8 cellular contexts compared by ENCODE assay signal in the genomic region with DNA sequence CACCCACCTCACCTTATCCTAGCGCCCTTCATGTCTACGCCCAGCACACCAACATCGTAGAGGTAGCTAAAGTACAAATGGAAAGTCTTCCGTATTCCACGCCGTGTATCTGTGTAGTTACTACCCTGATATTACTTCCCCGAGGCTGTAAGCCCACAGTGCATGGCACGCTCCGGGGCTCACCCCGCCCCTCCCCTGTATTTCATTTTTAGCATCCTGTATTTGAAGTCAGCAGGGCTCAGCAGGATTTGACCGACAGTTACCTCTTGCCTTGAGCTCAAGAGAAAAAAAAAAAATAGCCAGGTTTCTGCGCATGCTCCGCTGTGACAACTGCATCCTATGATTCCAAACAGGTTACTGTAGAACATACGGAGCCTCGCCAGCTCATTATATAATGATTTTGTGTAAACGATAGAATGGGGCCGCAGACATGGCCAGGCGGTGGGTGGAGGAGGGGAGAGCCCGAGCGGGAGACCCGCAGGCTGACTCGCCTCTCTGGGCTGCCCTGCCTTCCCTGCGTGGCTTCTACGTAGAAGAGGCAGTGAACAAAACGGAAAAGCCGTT. TPM values are rescaled to one million over a fixed set of nuclear protein-coding genes. Genes with fewer than 3 reads are reported as not detected.
DNase-seq lines count a peak whose midpoint lies in the region; ATAC-seq and TF ChIP-seq lines count a peak whose summit lies in the region.

No MANE protein-coding gene starts in this region.

- H3K9me3 Mint-ChIP-seq in activated T-helper 17 cell treated with anti-CD3 and anti-CD28 coated beads, Interleukin-2, amount 50 U/mL, for 72 hours = no peaks in the 10 kb centered on the region

- peak; percentile 85 for DNase-seq in DMS79 treated with DMSO at 0.1 percent for 48 hours (lab: John Stamatoyannopoulos, UW)
- peak; percentile 23 for DNase-seq in NCI-H82 treated with DMSO at 0.1 percent for 48 hours (lab: John Stamatoyannopoulos, UW; ENCODE audit: unreplicated experiment)
- peak; percentile 53 for DNase-seq in fibroblast of mammary gland (ENCODE audit: low read depth)
- peak; percentile 47 for DNase-seq in myocyte (ENCODE audit: low read depth)
- DNase-seq in thoracic aorta (ENCODE audit: low spot score) = no peak
- DNase-seq in Karpas-422 = no peak

- H3K4me3 Mint-ChIP-seq in activated T-helper 17 cell treated with anti-CD3 and anti-CD28 coated beads, Interleukin-2, amount 50 U/mL, for 72 hours = peak overlapping the region; percentile 81

- peaks cover under 1% of the 10 kb centered on the region for H3K36me3 Mint-ChIP-seq in activated T-helper 17 cell treated with anti-CD3 and anti-CD28 coated beads, Interleukin-2, amount 50 U/mL, for 72 hours (ENCODE audit: low read depth)

- no peaks in the 10 kb centered on the region for H3K36me3 ChIP-seq in thoracic aorta
- H3K36me3 ChIP-seq in Karpas-422 (ENCODE audit: insufficient read depth, low read length) = no peaks in the 10 kb centered on the region

- H3K27ac ChIP-seq in thoracic aorta (peak overlapping the region in 1 of 2 donors; percentile 56), Karpas-422 (ENCODE audit: low read length) (no peak overlapping the region)

- ATAC-seq in HG03139 (IDR thresholded peaks at IDR 0.05; ENCODE audit: unreplicated experiment) (peak; percentile 62), thoracic aorta (ENCODE audit: insufficient number of reproducible peaks, low FRiP score, low read depth) (peak; percentile 29)
- ATAC-seq in activated T-helper 17 cell treated with anti-CD3 and anti-CD28 coated beads, Interleukin-2, amount 50 U/mL, for 72 hours (replicated peaks) = peak; percentile 80

- no peak for TF ChIP-seq CTCF in fibroblast of mammary gland (conservative IDR thresholded peaks at IDR 0.05; ENCODE audit: control insufficient read depth, insufficient read depth, low read depth, low read length)
- no peak for TF ChIP-seq CTCF in thoracic aorta (IDR thresholded peaks at IDR 0.05)

- no peak overlapping the region for H3K4me3 ChIP-seq in fibroblast of mammary gland (ENCODE audit: control insufficient read depth, low read depth, low read length)
- H3K4me3 ChIP-seq in thoracic aorta = peak overlapping the region; percentile 86
- H3K4me3 ChIP-seq in Karpas-422 (ENCODE audit: low read length) = no peak overlapping the region

- H3K79me2 ChIP-seq in Karpas-422 (ENCODE audit: low read length) = no peaks in the 10 kb centered on the region

- no peaks in the 10 kb centered on the region for H3K27me3 Mint-ChIP-seq in activated T-helper 17 cell treated with anti-CD3 and anti-CD28 coated beads, Interleukin-2, amount 50 U/mL, for 72 hours

- H3K9ac ChIP-seq in Karpas-422 (ENCODE audit: low read length) = no peak overlapping the region

- H2AFZ ChIP-seq in Karpas-422 (ENCODE audit: low read length) = no peak overlapping the region

- no peaks in the 10 kb centered on the region for H4K20me1 ChIP-seq in Karpas-422 (ENCODE audit: insufficient read depth, low read depth, low read length)

- no peak overlapping the region for H3K4me2 ChIP-seq in Karpas-422 (ENCODE audit: low read depth, low read length, poor library complexity, severe bottlenecking)

- H3K9me2 ChIP-seq in Karpas-422 (replicated peaks; ENCODE audit: insufficient read depth, low read length) = no peaks in the 10 kb centered on the region

- H3K27me3 ChIP-seq in thoracic aorta (replicated peaks; ENCODE audit: insufficient read depth) (no peaks in the 10 kb centered on the region), Karpas-422 (ENCODE audit: low read length) (no peaks in the 10 kb centered on the region)

- no peaks in the 10 kb centered on the region for H3K9me3 ChIP-seq in thoracic aorta
- H3K9me3 ChIP-seq in Karpas-422 (ENCODE audit: low read length) = no peaks in the 10 kb centered on the region

- H3K27ac Mint-ChIP-seq in activated T-helper 17 cell treated with anti-CD3 and anti-CD28 coated beads, Interleukin-2, amount 50 U/mL, for 72 hours = peak overlapping the region; percentile 48

- peaks cover 8% of the 10 kb centered on the region for H3K4me1 Mint-ChIP-seq in activated T-helper 17 cell treated with anti-CD3 and anti-CD28 coated beads, Interleukin-2, amount 50 U/mL, for 72 hours

- H3K4me1 ChIP-seq in thoracic aorta (ENCODE audit: control insufficient read depth in 1 of 2, low read depth in 2 of 2) = peaks cover 14 to 33% of the 10 kb centered on the region in 2 donors
- peaks cover 16% of the 10 kb centered on the region for H3K4me1 ChIP-seq in Karpas-422 (ENCODE audit: low read length)

RNA-seq across cellular contexts. Expression of gene ABCG1, which starts 1.3 kb away (rescaled TPM):
- 1 to 10 TPM; 3.1 to 8.2 TPM for total RNA-seq in activated T-helper 17 cell treated with anti-CD3 and anti-CD28 coated beads, Interleukin-2, amount 50 U/mL, for 72 hours
- total RNA-seq in myocyte = 0.57 and 1.2 TPM in 2 replicates
- polyA plus RNA-seq in myocyte (2012) = 0.74 TPM
- total RNA-seq in thoracic aorta = 10 to 100 TPM; 15.6 to 20.6 TPM
- not detected in 2 replicates for total RNA-seq in Karpas-422 (2014; rRNA removed; shearing (Covaris generic); ENCODE audit: low replicate concordance)

Comparison
In these comparisons a context has a peak if more than half of its experiments do, and no peak if none do; other contexts are left out.
1. DNase-seq: peak in DMS79 treated with DMSO at 0.1 percent for 48 hours (single experiment), NCI-H82 treated with DMSO at 0.1 percent for 48 hours (single experiment), fibroblast of mammary gland (single experiment) and myocyte (single experiment); none in thoracic aorta (single experiment) and Karpas-422 (single experiment).
2. ATAC-seq: peak in every context shown above with its lines; median percentile 80 in activated T-helper 17 cell treated with anti-CD3 and anti-CD28 coated beads, Interleukin-2, amount 50 U/mL, for 72 hours; 62 in HG03139; 29 in thoracic aorta.